In genomic region chr4:82429728-82430192, GRCh38 we compare ENCODE assay signal across 8 cellular contexts. TPM values are rescaled to one million over a fixed set of nuclear protein-coding genes. Genes with fewer than 3 reads are reported as not detected.
DNase-seq lines count a peak whose midpoint lies in the region; ATAC-seq and TF ChIP-seq lines count a peak whose summit lies in the region.

No MANE protein-coding gene starts in this region.

- CTCF ChIA-PET in GM10248 (lab: Yijun Ruan, JAX): interaction anchor here (0.7 to 3.6 kb wide), 25 partner anchors 9 to 382 kb away, joined by 3 to 19 read pairs (median 4); partner anchors contain the start of gene HNRNPD

- no peak for TF ChIP-seq EP300 in stomach (IDR thresholded peaks at IDR 0.05)

- POLR2A ChIA-PET in GM10248 (lab: Yijun Ruan, JAX): interaction anchor here (0.6 to 2.6 kb wide), 21 partner anchors 9 to 1025 kb away, joined by 3 to 24 read pairs (median 4); partner anchors contain the start of genes COPS4, COQ2, HNRNPD and SCD5

- peak overlapping the region; percentile 86 for H3K4me3 ChIP-seq in Karpas-422 (ENCODE audit: low read length)
- peak overlapping the region; percentile 94 to 95 for H3K4me3 ChIP-seq in ascending aorta
- H3K4me3 ChIP-seq in kidney epithelial cell (ENCODE audit: low read depth, low read length): peak overlapping the region; percentile 100
- peak overlapping the region; percentile 75 to 98 (median 81) for H3K4me3 ChIP-seq in stomach

- H3K9me2 ChIP-seq in Karpas-422 (replicated peaks; ENCODE audit: insufficient read depth, low read length): no peaks in the 10 kb centered on the region

- H2AFZ ChIP-seq in Karpas-422 (ENCODE audit: low read length): no peak overlapping the region

- DNase-seq in Karpas-422 (no peak), ascending aorta (ENCODE audit: low spot score in 2 of 2) (peak in 1 of 2 donors; percentile 12), kidney epithelial cell (ENCODE audit: low read depth) (no peak), stomach (no peak), GM10248 (ENCODE audit: extremely low spot score) (no peak)

- peak overlapping the region; percentile 97 for H3K27ac ChIP-seq in C4-2B
- H3K27ac ChIP-seq in Karpas-422 (ENCODE audit: low read length): peak overlapping the region; percentile 82
- H3K27ac ChIP-seq in ascending aorta: peak overlapping the region; percentile 98
- peak overlapping the region; percentile 96 to 99 (median 99) for H3K27ac ChIP-seq in stomach

- peak overlapping the region; percentile 87 for H3K9ac ChIP-seq in Karpas-422 (ENCODE audit: low read length)

- WGBS in stomach, 5 donors: 0 to 1% (median 0%) methylated on average over 8 to 58 of the region's 58 CpGs

- peaks cover 31% of the 10 kb centered on the region for H4K20me1 ChIP-seq in Karpas-422 (ENCODE audit: insufficient read depth, low read depth, low read length)

- H3K9me3 ChIP-seq in Karpas-422 (ENCODE audit: low read length) (no peaks in the 10 kb centered on the region), ascending aorta (no peaks in the 10 kb centered on the region), stomach (no peaks in the 10 kb centered on the region)

- H3K4me2 ChIP-seq in Karpas-422 (ENCODE audit: low read depth, low read length, poor library complexity, severe bottlenecking): peak overlapping the region; percentile 85

- TF ChIP-seq CTCF in C4-2B (conservative IDR thresholded peaks at IDR 0.05) (peak; percentile 71), ascending aorta (IDR thresholded peaks at IDR 0.05) (no peak), kidney epithelial cell (IDR thresholded peaks at IDR 0.05; ENCODE audit: insufficient read depth, low read length, poor library complexity, severe bottlenecking) (no peak), stomach (IDR thresholded peaks at IDR 0.05) (peak in 2 of 7 experiments; percentile 2 to 21), GM10248 (IDR thresholded peaks at IDR 0.05; ENCODE audit: control extremely low read depth, extremely low read depth, low read depth, missing control alignments) (no peak)

- TF ChIP-seq POLR2A in stomach (IDR thresholded peaks at IDR 0.05): no peak

- peaks cover 60% of the 10 kb centered on the region for H3K79me2 ChIP-seq in Karpas-422 (ENCODE audit: low read length)

- H3K27me3 ChIP-seq in Karpas-422 (ENCODE audit: low read length) (no peaks in the 10 kb centered on the region), ascending aorta (no peaks in the 10 kb centered on the region), kidney epithelial cell (ENCODE audit: control insufficient read depth, insufficient read depth, low read length) (no peaks in the 10 kb centered on the region), stomach (no peaks in the 10 kb centered on the region)

- H3K36me3 ChIP-seq in Karpas-422 (ENCODE audit: insufficient read depth, low read length) (peaks cover 39% of the 10 kb centered on the region), ascending aorta (peaks cover 6 to 23% of the 10 kb centered on the region in 2 donors), kidney epithelial cell (ENCODE audit: control insufficient read depth, insufficient read depth, low read length) (peaks cover 3% of the 10 kb centered on the region), stomach (peaks cover 5 to 30% (median 26%) of the 10 kb centered on the region in 4 donors)

- H3K4me1 ChIP-seq in Karpas-422 (ENCODE audit: low read length) (peaks cover 25% of the 10 kb centered on the region), ascending aorta (peaks cover 3 to 25% of the 10 kb centered on the region in 2 donors), stomach (peaks cover 36 to 71% (median 60%) of the 10 kb centered on the region in 4 donors)

- intact Hi-C loops in ascending aorta (cut with DNase I) (loop anchor here (1.0 to 10.0 kb wide), 10 partner anchors 33 to 1025 kb away; partner anchors contain the start of genes COQ2, HELQ, MRPS18C and RASGEF1B), stomach (cut with DNase I; ENCODE audit: low total_unique reads) (no loop called here)

- ATAC-seq in GM19452 (IDR thresholded peaks at IDR 0.05; ENCODE audit: unreplicated experiment) (peak; percentile 25), GM21576 (IDR thresholded peaks at IDR 0.05; ENCODE audit: unreplicated experiment) (no peak)

RNA-seq across cellular contexts. Expression of gene HNRNPDL, which starts 0.5 kb away (rescaled TPM):
- total RNA-seq in Karpas-422 (2014; rRNA removed; shearing (Covaris generic); ENCODE audit: low replicate concordance): 68.5 and 87.5 TPM in 2 replicates
- total RNA-seq in ascending aorta (73.9 TPM), kidney epithelial cell (161 and 185 TPM in 2 replicates), stomach (100 to 1,000 TPM in 4 of 5 donors, 10 to 100 TPM in 1; 71.8 to 456 (median 132) TPM)
- polyA plus RNA-seq in stomach: 100 to 1,000 TPM; 141 to 204 (median 202) TPM

RNA-seq across cellular contexts. Expression of gene ENOPH1, which starts 0.6 kb away (rescaled TPM):
- total RNA-seq in Karpas-422 (2014; rRNA removed; shearing (Covaris generic); ENCODE audit: low replicate concordance): 13.4 and 17.2 TPM in 2 replicates
- total RNA-seq in ascending aorta (5.4 TPM), kidney epithelial cell (55.3 and 56.3 TPM in 2 replicates), stomach (10 to 100 TPM in 3 of 5 donors, 1 to 10 TPM in 1, under 1 TPM in 1; 0.58 to 35.1 (median 13.8) TPM)
- 10 to 100 TPM; 29.9 to 33.2 (median 31.8) TPM for polyA plus RNA-seq in stomach

RNA-seq across cellular contexts. Expression of gene HNRNPD, which starts 56.0 kb away (rescaled TPM):
- total RNA-seq in Karpas-422 (2014; rRNA removed; shearing (Covaris generic); ENCODE audit: low replicate concordance): 50.7 and 64.1 TPM in 2 replicates
- total RNA-seq in ascending aorta: 102 TPM
- total RNA-seq in kidney epithelial cell: 62.8 and 65.5 TPM in 2 replicates
- 100 to 1,000 TPM in 2 of 5 donors, 10 to 100 TPM in 3; 87.0 to 179 (median 95.7) TPM for total RNA-seq in stomach
- polyA plus RNA-seq in stomach: 100 to 1,000 TPM; 112 to 161 (median 143) TPM
